In the genomic region with DNA sequence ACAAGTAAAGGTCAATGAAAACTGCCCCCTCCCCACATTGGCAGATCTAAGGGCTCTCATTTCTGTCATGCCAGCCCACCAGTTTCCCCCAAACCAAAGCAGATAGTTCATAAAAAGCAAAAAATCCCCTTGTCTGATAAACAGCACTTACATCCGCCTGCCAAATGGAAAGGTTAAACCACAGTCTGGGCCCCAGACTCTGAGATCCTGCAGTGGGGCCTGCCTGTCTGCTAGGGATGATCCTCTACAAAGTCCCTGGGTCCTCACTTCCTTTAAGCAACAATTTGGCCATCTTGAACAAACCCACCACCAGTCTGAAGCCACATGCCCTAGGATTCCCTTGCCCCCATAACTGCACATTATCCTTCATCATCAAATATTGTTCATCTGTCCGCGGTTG, we compare ENCODE assay signal across 25 cellular contexts. TPM values are rescaled to one million over a fixed set of nuclear protein-coding genes. Genes with fewer than 3 reads are reported as not detected.
A peak's percentile ranks its signal among the peaks of the same experiment; 100 is the strongest.
DNase-seq lines count a peak whose midpoint lies in the region; ATAC-seq and TF ChIP-seq lines count a peak whose summit lies in the region.
"Had no signal": no experiment of that assay in that cellular context is flagged by ENCODE, and none has a peak within 500 bp of the region (broad histone marks: within the 10 kb centered on the region; RNA-seq: fewer than 3 reads in every experiment).

No MANE protein-coding gene starts in this region.

- peak; percentile 70 to 77 (median 72) for ATAC-seq in T-cell (replicated peaks in 1 of 4)
- no peak for ATAC-seq in stimulated activated effector memory CD8-positive, alpha-beta T cell treated with anti-CD3 and anti-CD28 coated beads, Interleukin-12 subunit alpha, Interleukin-12 subunit beta, amount 100 ng/mL, for 72 hours
- ATAC-seq: A549, SK-N-SH treated with all-trans-retinoic acid at 6 μM for 48 hours had no signal

- H3K36me3 ChIP-seq in endodermal cell (ENCODE audit: control insufficient read depth, insufficient read depth, low read length) = peaks cover 31% of the 10 kb centered on the region

- POLR2A ChIA-PET in T-cell (lab: Charles Lee) = no interaction called here

- intact Hi-C loops in activated T-helper 2 cell treated with anti-CD3 and anti-CD28 coated beads, Interferon-gamma antibody, Interleukin-2, Interleukin-4, amounts not matched to agents 10 μg/mL and 5 μg/mL and 100 μg/mL, durations not matched to agents 14 hours and 24 hours and 36 hours (cut with micrococcal nuclease) = loop anchor here (1.0 kb wide), 1 partner anchor 9 kb away; a partner anchor contains a TSS

- H3K9ac ChIP-seq in endodermal cell (ENCODE audit: extremely low read depth, low read length, poor library complexity, severe bottlenecking) = no peak overlapping the region
- H3K9ac ChIP-seq: GM23248 had no signal

- H3K4me1 Mint-ChIP-seq in T-cell (peaks cover 30 to 32% (median 31%) of the 10 kb centered on the region in 3 donors), endodermal cell (no peaks in the 10 kb centered on the region)
- H3K4me1 Mint-ChIP-seq in activated T-helper 2 cell treated with anti-CD3 and anti-CD28 coated beads, Interferon-gamma antibody, Interleukin-2, Interleukin-4, amounts not matched to agents 10 μg/mL and 5 μg/mL and 100 μg/mL, durations not matched to agents 14 hours and 24 hours and 36 hours (ENCODE audit: low read depth) = peaks cover 50% of the 10 kb centered on the region
- peaks cover 30% of the 10 kb centered on the region for H3K4me1 Mint-ChIP-seq in stimulated activated effector memory CD8-positive, alpha-beta T cell treated with anti-CD3 and anti-CD28 coated beads, Interleukin-12 subunit alpha, Interleukin-12 subunit beta, amount 100 ng/mL, for 72 hours
- H3K4me1 Mint-ChIP-seq: B cell had no signal

- peak overlapping the region; percentile 61 to 90 for H3K27ac Mint-ChIP-seq in T-cell
- H3K27ac Mint-ChIP-seq in activated T-helper 2 cell treated with anti-CD3 and anti-CD28 coated beads, Interferon-gamma antibody, Interleukin-2, Interleukin-4, amounts not matched to agents 10 μg/mL and 5 μg/mL and 100 μg/mL, durations not matched to agents 14 hours and 24 hours and 36 hours = peak overlapping the region; percentile 80
- peak overlapping the region; percentile 35 for H3K27ac Mint-ChIP-seq in stimulated activated effector memory CD8-positive, alpha-beta T cell treated with anti-CD3 and anti-CD28 coated beads, Interleukin-12 subunit alpha, Interleukin-12 subunit beta, amount 100 ng/mL, for 72 hours
- no peak overlapping the region for H3K27ac Mint-ChIP-seq in endodermal cell
- H3K27ac Mint-ChIP-seq: B cell, HFFc6 had no signal

- TF ChIP-seq CTCF in endodermal cell (conservative IDR thresholded peaks at IDR 0.05) = no peak

- no peaks in the 10 kb centered on the region for H3K9me3 Mint-ChIP-seq in T-cell
- no peaks in the 10 kb centered on the region for H3K9me3 Mint-ChIP-seq in activated T-helper 2 cell treated with anti-CD3 and anti-CD28 coated beads, Interferon-gamma antibody, Interleukin-2, Interleukin-4, amounts not matched to agents 10 μg/mL and 5 μg/mL and 100 μg/mL, durations not matched to agents 14 hours and 24 hours and 36 hours
- H3K9me3 Mint-ChIP-seq in stimulated activated effector memory CD8-positive, alpha-beta T cell treated with anti-CD3 and anti-CD28 coated beads, Interleukin-12 subunit alpha, Interleukin-12 subunit beta, amount 100 ng/mL, for 72 hours = no peaks in the 10 kb centered on the region
- no peaks in the 10 kb centered on the region for H3K9me3 Mint-ChIP-seq in endodermal cell
- H3K9me3 Mint-ChIP-seq: HFFc6 had no signal

- no peak overlapping the region for H3K4me3 ChIP-seq in endodermal cell (ENCODE audit: low read length)
- H3K4me3 ChIP-seq: A549, GM23248, stomach, tibial nerve had no signal

- no peaks in the 10 kb centered on the region for H3K27me3 ChIP-seq in endodermal cell (ENCODE audit: control insufficient read depth, insufficient read depth, low read length, poor library complexity, severe bottlenecking)
- H3K27me3 ChIP-seq: stomach, tibial nerve had no signal

- peak; percentile 21 for DNase-seq in activated CD4-positive, alpha-beta T cell treated with anti-CD3 and anti-CD28 coated beads for 48 hours
- DNase-seq in activated CD4-positive, alpha-beta T cell treated with anti-CD3 and anti-CD28 coated beads for 1 hour = no peak
- DNase-seq in T-cell (peak in 4 of 34 experiments; percentile 8 to 28 (median 20)), cerebellar cortex (ENCODE audit: low spot score) (no peak), NCI-H748 (lab: John Stamatoyannopoulos, UW; ENCODE audit: unreplicated experiment) (no peak), endodermal cell (no peak)
- DNase-seq in activated T-helper 2 cell treated with anti-CD3 and anti-CD28 coated beads, Interferon-gamma antibody, Interleukin-2, Interleukin-4, amounts not matched to agents 10 μg/mL and 5 μg/mL and 100 μg/mL, durations not matched to agents 14 hours and 24 hours and 36 hours (ENCODE audit: low spot score) = no peak
- no peak for DNase-seq in stimulated activated effector memory CD8-positive, alpha-beta T cell treated with anti-CD3 and anti-CD28 coated beads, Interleukin-12 subunit alpha, Interleukin-12 subunit beta, amount 100 ng/mL, for 72 hours (ENCODE audit: low spot score in 2 of 2)
- DNase-seq: amygdala; glutamatergic neuron; GM23248; HFFc6; kidney glomerular epithelial cell; mammary epithelial cell; NCI-H1048; NCI-H187; NCI-H748 treated with DMSO at 0.1 percent for 48 hours; nucleus accumbens; small intestine; stimulated activated CD4-positive, alpha-beta T cell treated with anti-CD3 and anti-CD28 coated beads, Interleukin-2, amount 100 ng/mL, for 48 hours; stomach had no signal

- H3K4me1 ChIP-seq in endodermal cell (ENCODE audit: control insufficient read depth, insufficient read depth, low read length) = no peaks in the 10 kb centered on the region
- H3K4me1 ChIP-seq: A549, tibial nerve had no signal

- H3K36me3 Mint-ChIP-seq in T-cell = peaks cover 54% of the 10 kb centered on the region
- H3K36me3 Mint-ChIP-seq in activated T-helper 2 cell treated with anti-CD3 and anti-CD28 coated beads, Interferon-gamma antibody, Interleukin-2, Interleukin-4, amounts not matched to agents 10 μg/mL and 5 μg/mL and 100 μg/mL, durations not matched to agents 14 hours and 24 hours and 36 hours (ENCODE audit: low read depth) = peaks cover 78% of the 10 kb centered on the region
- H3K36me3 Mint-ChIP-seq in stimulated activated effector memory CD8-positive, alpha-beta T cell treated with anti-CD3 and anti-CD28 coated beads, Interleukin-12 subunit alpha, Interleukin-12 subunit beta, amount 100 ng/mL, for 72 hours = peaks cover 85% of the 10 kb centered on the region
- H3K36me3 Mint-ChIP-seq in endodermal cell (ENCODE audit: low read depth) = peaks cover 66% of the 10 kb centered on the region

- CTCF ChIA-PET in T-cell (lab: Charles Lee) = no interaction called here

- peak overlapping the region in 1 of 3 donors; percentile 21 for H3K4me3 Mint-ChIP-seq in T-cell
- H3K4me3 Mint-ChIP-seq in activated T-helper 2 cell treated with anti-CD3 and anti-CD28 coated beads, Interferon-gamma antibody, Interleukin-2, Interleukin-4, amounts not matched to agents 10 μg/mL and 5 μg/mL and 100 μg/mL, durations not matched to agents 14 hours and 24 hours and 36 hours (ENCODE audit: low read depth) = peak overlapping the region; percentile 38
- H3K4me3 Mint-ChIP-seq in stimulated activated effector memory CD8-positive, alpha-beta T cell treated with anti-CD3 and anti-CD28 coated beads, Interleukin-12 subunit alpha, Interleukin-12 subunit beta, amount 100 ng/mL, for 72 hours = peak overlapping the region; percentile 6
- no peak overlapping the region for H3K4me3 Mint-ChIP-seq in endodermal cell
- H3K4me3 Mint-ChIP-seq: B cell, HFFc6 had no signal

- H3K9me3 ChIP-seq in endodermal cell (ENCODE audit: control insufficient read depth, low read length) = no peaks in the 10 kb centered on the region
- H3K9me3 ChIP-seq: A549, stomach, tibial nerve had no signal

- H3K27ac ChIP-seq in endodermal cell (ENCODE audit: low read depth, low read length) = no peak overlapping the region
- H3K27ac ChIP-seq: A549, GM23248, stomach, tibial nerve had no signal

- H3K27me3 Mint-ChIP-seq in T-cell (no peaks in the 10 kb centered on the region), endodermal cell (ENCODE audit: insufficient read depth) (no peaks in the 10 kb centered on the region)
- no peaks in the 10 kb centered on the region for H3K27me3 Mint-ChIP-seq in activated T-helper 2 cell treated with anti-CD3 and anti-CD28 coated beads, Interferon-gamma antibody, Interleukin-2, Interleukin-4, amounts not matched to agents 10 μg/mL and 5 μg/mL and 100 μg/mL, durations not matched to agents 14 hours and 24 hours and 36 hours (ENCODE audit: low read depth)
- H3K27me3 Mint-ChIP-seq: B cell had no signal

- WGBS in endodermal cell (ENCODE audit: insufficient coverage in 1 of 2, insufficient read length in 1 of 2), 2 experiments = 90 to 93% methylated on average over 3 of the region's 3 CpGs

RNA-seq across cellular contexts. Expression of a gene that starts 9.7 kb away (rescaled TPM):
- total RNA-seq in T-cell (100 to 1,000 TPM in 1 of 5 donors, 10 to 100 TPM in 4; 30.3 to 141 (median 49.9) TPM), endodermal cell (10 to 100 TPM; 35.8 to 58.6 TPM)
- 43.9 and 45.2 TPM in 2 replicates for total RNA-seq in activated T-helper 2 cell treated with anti-CD3 and anti-CD28 coated beads, Interferon-gamma antibody, Interleukin-2, Interleukin-4, amounts not matched to agents 10 μg/mL and 5 μg/mL and 100 μg/mL, durations not matched to agents 14 hours and 24 hours and 36 hours
- polyA plus RNA-seq in endodermal cell (2013, experiment 1 of 2) = 2,066 TPM
- 1,971 TPM for polyA plus RNA-seq in endodermal cell (2013, experiment 2 of 2)

RNA-seq across cellular contexts. Expression of a gene that starts 11.2 kb away (rescaled TPM):
- 10 to 100 TPM in 3 of 5 donors, 1 to 10 TPM in 2; 6.1 to 14.9 (median 13.2) TPM for total RNA-seq in T-cell
- 34.8 and 35.5 TPM in 2 replicates for total RNA-seq in activated T-helper 2 cell treated with anti-CD3 and anti-CD28 coated beads, Interferon-gamma antibody, Interleukin-2, Interleukin-4, amounts not matched to agents 10 μg/mL and 5 μg/mL and 100 μg/mL, durations not matched to agents 14 hours and 24 hours and 36 hours
- 10 to 100 TPM in 1 of 2 donors, 1 to 10 TPM in 1; 9.8 to 10.2 TPM for total RNA-seq in endodermal cell
- polyA plus RNA-seq in endodermal cell (2013, experiment 1 of 2) = 21.4 TPM
- polyA plus RNA-seq in endodermal cell (2013, experiment 2 of 2) = 17.5 TPM

RNA-seq across cellular contexts. Expression of a gene that starts 34.9 kb away (rescaled TPM):
- total RNA-seq in T-cell = 1 to 10 TPM; 2.6 to 7.3 (median 3.2) TPM
- total RNA-seq in activated T-helper 2 cell treated with anti-CD3 and anti-CD28 coated beads, Interferon-gamma antibody, Interleukin-2, Interleukin-4, amounts not matched to agents 10 μg/mL and 5 μg/mL and 100 μg/mL, durations not matched to agents 14 hours and 24 hours and 36 hours = 19.9 and 21.2 TPM in 2 replicates
- 10 to 100 TPM; 23.2 to 27.5 TPM for total RNA-seq in endodermal cell
- polyA plus RNA-seq in endodermal cell (2013, experiment 1 of 2) = 22.5 TPM
- polyA plus RNA-seq in endodermal cell (2013, experiment 2 of 2) = 20.3 TPM

RNA-seq across cellular contexts. Expression of a gene that starts 48.0 kb away (rescaled TPM):
- total RNA-seq in T-cell (10 to 100 TPM in 1 of 5 donors, 1 to 10 TPM in 3, under 1 TPM in 1; 0.93 to 24.0 (median 8.2) TPM), endodermal cell (10 to 100 TPM; 45.7 to 51.8 TPM)
- total RNA-seq in activated T-helper 2 cell treated with anti-CD3 and anti-CD28 coated beads, Interferon-gamma antibody, Interleukin-2, Interleukin-4, amounts not matched to agents 10 μg/mL and 5 μg/mL and 100 μg/mL, durations not matched to agents 14 hours and 24 hours and 36 hours = 0.11 and 0.71 TPM in 2 replicates
- polyA plus RNA-seq in endodermal cell (2013, experiment 1 of 2) = 41.7 TPM
- polyA plus RNA-seq in endodermal cell (2013, experiment 2 of 2) = 35.4 TPM
- total RNA-seq: B cell had no signal

RNA-seq across cellular contexts. Expression of a gene that starts 58.1 kb away (rescaled TPM):
- total RNA-seq in T-cell (10 to 100 TPM; 58.6 to 99.8 (median 85.7) TPM), endodermal cell (10 to 100 TPM; 91.3 to 95.5 TPM)
- total RNA-seq in activated T-helper 2 cell treated with anti-CD3 and anti-CD28 coated beads, Interferon-gamma antibody, Interleukin-2, Interleukin-4, amounts not matched to agents 10 μg/mL and 5 μg/mL and 100 μg/mL, durations not matched to agents 14 hours and 24 hours and 36 hours = 47.9 and 51.0 TPM in 2 replicates
- 90.8 TPM for polyA plus RNA-seq in endodermal cell (2013, experiment 1 of 2)
- polyA plus RNA-seq in endodermal cell (2013, experiment 2 of 2) = 94.2 TPM
